Comparison of ENCODE assay signal across 17 cellular contexts in genomic region chr13:98299243-98299953, GRCh38.
A peak's percentile ranks its signal among the peaks of the same experiment; 100 is the strongest.
DNase-seq lines count a peak whose midpoint lies in the region; TF ChIP-seq lines count a peak whose summit lies in the region.
"Had no signal": no experiment of that assay in that cellular context is flagged by ENCODE, and none has a peak within 500 bp of the region (broad histone marks: within the 10 kb centered on the region; RNA-seq: fewer than 3 reads in every experiment).

No MANE protein-coding gene starts in this region.

- H3K9me2 ChIP-seq in neural cell (ENCODE audit: insufficient read depth, low read length) = no peaks in the 10 kb centered on the region

- H3F3A ChIP-seq in neural cell (ENCODE audit: insufficient read depth, low read length, poor library complexity, severe bottlenecking) = peaks cover 5% of the 10 kb centered on the region

- no peak overlapping the region for H3K9ac ChIP-seq in neural cell (ENCODE audit: low read length)
- H3K9ac ChIP-seq: KMS-11 had no signal

- TF ChIP-seq CTCF in VCaP (conservative IDR thresholded peaks at IDR 0.05) = no peak
- no peak for TF ChIP-seq CTCF in neural cell (IDR thresholded peaks at IDR 0.05; ENCODE audit: poor library complexity, severe bottlenecking)

- TF ChIP-seq EP300 in neural cell (conservative IDR thresholded peaks at IDR 0.05; ENCODE audit: poor library complexity, severe bottlenecking) = peak; percentile 64

- H2AFZ ChIP-seq in neural cell (ENCODE audit: low read depth, low read length) = no peak overlapping the region
- H2AFZ ChIP-seq: GM23338 had no signal

- 0 out of 2 replicates have a peak overlapping the region, but pooled peaks have one; percentile 85 for H3K27ac ChIP-seq in VCaP
- peak overlapping the region; percentile 53 for H3K27ac ChIP-seq in neural cell (ENCODE audit: low read length)
- H3K27ac ChIP-seq: KMS-11, Peyer's patch had no signal

- no peak for TF ChIP-seq RAD21 in neural cell (conservative IDR thresholded peaks at IDR 0.05)

- DNase-seq in EH (ENCODE audit: low read depth) (peak; percentile 61), fibroblast of peridontal ligament (ENCODE audit: extremely low read depth) (peak; percentile 47), NOMO-1 (lab: John Stamatoyannopoulos, UW; ENCODE audit: unreplicated experiment in 2 of 2) (no peak), iPS-NIHi11 (ENCODE audit: low spot score) (no peak), NCI-H69 (lab: John Stamatoyannopoulos, UW) (no peak)
- no peak for DNase-seq in activated CD4-positive, alpha-beta T cell treated with anti-CD3 and anti-CD28 coated beads for 4 hours
- DNase-seq: CD4-positive, alpha-beta memory T cell; DMS79; NCI-H1436 treated with DMSO at 0.1 percent for 48 hours; NCI-H2081; NCI-H510A; Peyer's patch had no signal

- peaks cover 38% of the 10 kb centered on the region for H3K79me2 ChIP-seq in neural cell (replicated peaks; ENCODE audit: insufficient read depth, low read length)

- H3K27me3 ChIP-seq in neural cell (ENCODE audit: insufficient read depth, low read depth, low read length) = no peaks in the 10 kb centered on the region
- H3K27me3 ChIP-seq: Peyer's patch had no signal

- no peaks in the 10 kb centered on the region for H4K20me1 ChIP-seq in neural cell (ENCODE audit: insufficient read depth)

- no peak overlapping the region for H3K4me2 ChIP-seq in neural cell (ENCODE audit: low read length)
- H3K4me2 ChIP-seq: GM23338, KMS-11 had no signal

- no peaks in the 10 kb centered on the region for H3K36me3 ChIP-seq in neural cell (ENCODE audit: insufficient read depth, low read length)
- H3K36me3 ChIP-seq: Peyer's patch had no signal

- H3K4me3 ChIP-seq in neural cell (ENCODE audit: low read length) = no peak overlapping the region
- H3K4me3 ChIP-seq: GM12878, GM23338, Peyer's patch had no signal

- no peaks in the 10 kb centered on the region for H3K9me3 ChIP-seq in neural cell (ENCODE audit: low read length)
- H3K9me3 ChIP-seq: Peyer's patch had no signal

TF ChIP-seq in neural cell, 6 proteins besides CTCF, POLR2A, EP300 and RAD21:
- TF ChIP-seq REST (IDR thresholded peaks at IDR 0.05; ENCODE audit: borderline replicate concordance) (peak; percentile 15), EZH2 (IDR thresholded peaks at IDR 0.05; ENCODE audit: borderline replicate concordance, insufficient read depth, low read length, poor library complexity, severe bottlenecking) (no peak), TAF1 (IDR thresholded peaks at IDR 0.05; ENCODE audit: low read depth) (no peak), MXI1 (conservative IDR thresholded peaks at IDR 0.05; ENCODE audit: poor library complexity, severe bottlenecking) (no peak), SMC3 (conservative IDR thresholded peaks at IDR 0.05; ENCODE audit: poor library complexity) (no peak), POLR2AphosphoS5 (IDR thresholded peaks at IDR 0.05) (peak; percentile 54)

Comparison
In these comparisons a context has a peak if more than half of its experiments do, and no peak if none do; other contexts are left out.
1. DNase-seq: peak in EH (single experiment) and fibroblast of peridontal ligament (single experiment); none in NOMO-1 (0 of 2), iPS-NIHi11 (single experiment), activated CD4-positive, alpha-beta T cell treated with anti-CD3 and anti-CD28 coated beads for 4 hours (0 of 2) and NCI-H69 (single experiment).